ENCODE assay signal across 10 cellular contexts in the genomic region with DNA sequence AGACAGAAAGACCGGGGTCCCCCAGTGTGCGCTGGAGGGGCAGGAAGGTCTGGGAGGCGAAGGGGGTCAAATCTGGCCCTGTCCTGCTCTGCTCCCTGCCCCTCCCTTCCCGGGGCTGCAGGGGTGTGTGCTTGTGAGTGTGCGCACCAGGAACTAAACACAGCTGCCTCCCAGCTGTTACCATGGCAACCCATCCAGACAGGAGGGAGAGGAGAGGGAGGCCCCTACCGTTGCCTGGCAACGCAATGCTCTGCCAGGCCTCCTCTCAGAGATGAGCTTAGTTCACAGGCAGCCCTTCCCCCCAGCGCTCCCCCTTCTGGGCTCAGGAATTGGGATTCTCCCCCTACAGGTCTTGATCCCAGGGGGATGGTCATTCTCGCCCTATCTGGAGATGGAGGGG. TPM values are rescaled to one million over a fixed set of nuclear protein-coding genes. Genes with fewer than 3 reads are reported as not detected.
DNase-seq lines count a peak whose midpoint lies in the region; TF ChIP-seq lines count a peak whose summit lies in the region.
"Had no signal": no experiment of that assay in that cellular context is flagged by ENCODE, and none has a peak within 500 bp of the region (broad histone marks: within the 10 kb centered on the region; RNA-seq: fewer than 3 reads in every experiment).

No MANE protein-coding gene starts in this region.

- DNase-seq in mammary epithelial cell (peak; percentile 44), breast epithelium (ENCODE audit: low spot score in 2 of 2) (no peak), NCI-H1436 treated with DMSO at 0.1 percent for 48 hours (lab: John Stamatoyannopoulos, UW) (peak; percentile 89), SJCRH30 (peak; percentile 100), endodermal cell (peak; percentile 89), ovary (peak; percentile 67 to 79 (median 76)), AML-193 (lab: John Stamatoyannopoulos, UW) (no peak)
- DNase-seq in effector CD4-positive, alpha-beta T cell, result no peak

- BruUV-seq in mammary epithelial cell (replicated peaks; lab: Mats Ljungman, UMichigan), result no TSS peak

- TF ChIP-seq CTCF in mammary epithelial cell (conservative IDR thresholded peaks at IDR 0.05 in 1 of 2, IDR thresholded peaks at IDR 0.05 in 1 of 2; ENCODE audit: extremely low read depth in 1 of 2, insufficient read depth in 1 of 2, low read depth in 1 of 2, low read length in 2 of 2) (no peak), breast epithelium (IDR thresholded peaks at IDR 0.05) (no peak), endodermal cell (conservative IDR thresholded peaks at IDR 0.05) (no peak), ovary (IDR thresholded peaks at IDR 0.05) (no peak)

- H3K36me3 Mint-ChIP-seq in endodermal cell (ENCODE audit: low read depth), result peaks cover 21% of the 10 kb centered on the region
- H3K36me3 Mint-ChIP-seq: CD8-positive, alpha-beta memory T cell had no signal

- WGBS in mammary epithelial cell (ENCODE audit: low coverage, missing lambda C conversion rate), result 88% methylated on average over 6 of the region's 9 CpGs
- WGBS in endodermal cell (ENCODE audit: insufficient coverage in 1 of 2, insufficient read length in 1 of 2), 2 experiments, result 62% methylated on average over 9 of the region's 9 CpGs; no CpG with 5 or more reads in 1 of the 2 experiments
- WGBS in ovary, 3 donors, result 20 to 29% (median 28%) methylated on average over 9 of the region's 9 CpGs

- H3K9me3 Mint-ChIP-seq in endodermal cell, result no peaks in the 10 kb centered on the region
- H3K9me3 Mint-ChIP-seq: CD8-positive, alpha-beta memory T cell had no signal

- H3K4me1 Mint-ChIP-seq in endodermal cell, result peaks cover 12% of the 10 kb centered on the region

- H3K79me2 ChIP-seq in mammary epithelial cell (ENCODE audit: insufficient read depth, low read length), result no peaks in the 10 kb centered on the region

- H3K9ac ChIP-seq in mammary epithelial cell (ENCODE audit: insufficient read depth, low read length), result no peak overlapping the region
- H3K9ac ChIP-seq in endodermal cell (ENCODE audit: extremely low read depth, low read length, poor library complexity, severe bottlenecking), result no peak overlapping the region

- in situ Hi-C loops in mammary epithelial cell (cut with MboI; ENCODE audit: low sequenced_read_pairs in 2 of 2), result no loop called here

- H3K36me3 ChIP-seq in mammary epithelial cell (ENCODE audit: insufficient read depth, low read length), result no peaks in the 10 kb centered on the region
- no peaks in the 10 kb centered on the region for H3K36me3 ChIP-seq in breast epithelium
- H3K36me3 ChIP-seq in SJCRH30, result no peaks in the 10 kb centered on the region
- H3K36me3 ChIP-seq in endodermal cell (ENCODE audit: control insufficient read depth, insufficient read depth, low read length), result peaks cover 4% of the 10 kb centered on the region
- no peaks in the 10 kb centered on the region for H3K36me3 ChIP-seq in ovary

- no peaks in the 10 kb centered on the region for H4K20me1 ChIP-seq in mammary epithelial cell (ENCODE audit: insufficient read depth, low read length)

- H3K4me3 ChIP-seq in mammary epithelial cell (replicated peaks in 1 of 3; ENCODE audit: insufficient read depth in 1 of 3, low read depth in 2 of 3, low read length in 3 of 3), result no peak overlapping the region
- no peak overlapping the region for H3K4me3 ChIP-seq in breast epithelium
- H3K4me3 ChIP-seq in SJCRH30, result no peak overlapping the region
- no peak overlapping the region for H3K4me3 ChIP-seq in endodermal cell (ENCODE audit: low read length)
- H3K4me3 ChIP-seq in ovary, result no peak overlapping the region

- H3K4me1 ChIP-seq in mammary epithelial cell (ENCODE audit: insufficient read depth, low read length), result no peaks in the 10 kb centered on the region
- no peaks in the 10 kb centered on the region for H3K4me1 ChIP-seq in breast epithelium
- peaks cover 13% of the 10 kb centered on the region for H3K4me1 ChIP-seq in SJCRH30
- peaks cover 4% of the 10 kb centered on the region for H3K4me1 ChIP-seq in endodermal cell (ENCODE audit: control insufficient read depth, insufficient read depth, low read length)
- peaks cover 5% of the 10 kb centered on the region for H3K4me1 ChIP-seq in ovary (ENCODE audit: insufficient read depth)

- no peak overlapping the region for H3K4me2 ChIP-seq in mammary epithelial cell (ENCODE audit: insufficient read depth, low read depth, low read length)

- no peak overlapping the region for H3K4me3 Mint-ChIP-seq in endodermal cell
- H3K4me3 Mint-ChIP-seq: CD8-positive, alpha-beta memory T cell had no signal

- dilution Hi-C loops in mammary epithelial cell (cut with HindIII; ENCODE audit: low sequenced_read_pairs), result no loop called here

- intact Hi-C loops in mammary epithelial cell (cut with micrococcal nuclease), result no loop called here
- intact Hi-C loops in breast epithelium (cut with DNase I; ENCODE audit: low total_unique reads), result no loop called here
- intact Hi-C loops in ovary (cut with DNase I), result no loop called here

- no peak overlapping the region for H3K27ac Mint-ChIP-seq in endodermal cell

- H3K27me3 ChIP-seq in mammary epithelial cell (ENCODE audit: insufficient read depth, low read length) (no peaks in the 10 kb centered on the region), breast epithelium (no peaks in the 10 kb centered on the region), SJCRH30 (peaks cover 8% of the 10 kb centered on the region; the same call in 1 of the 2 replicates), endodermal cell (ENCODE audit: control insufficient read depth, insufficient read depth, low read length, poor library complexity, severe bottlenecking) (no peaks in the 10 kb centered on the region), ovary (no peaks in the 10 kb centered on the region)

- CTCF ChIA-PET in mammary epithelial cell (lab: Charles Lee; ENCODE audit: low non-redundant PET), result no interaction called here

- TF ChIP-seq POLR2A in breast epithelium (IDR thresholded peaks at IDR 0.05) (no peak), ovary (IDR thresholded peaks at IDR 0.05) (no peak)

- H2AFZ ChIP-seq in mammary epithelial cell (ENCODE audit: low read depth, low read length), result no peak overlapping the region

- H3K27me3 Mint-ChIP-seq in endodermal cell (ENCODE audit: insufficient read depth), result peaks cover 19% of the 10 kb centered on the region

- no peak for TF ChIP-seq EP300 in ovary (IDR thresholded peaks at IDR 0.05)

- H3K27ac ChIP-seq in mammary epithelial cell (ENCODE audit: insufficient read depth, low read depth, low read length), result no peak overlapping the region
- no peak overlapping the region for H3K27ac ChIP-seq in breast epithelium
- no peak overlapping the region for H3K27ac ChIP-seq in SJCRH30
- peak overlapping the region; percentile 75 for H3K27ac ChIP-seq in endodermal cell (ENCODE audit: low read depth, low read length)
- no peak overlapping the region for H3K27ac ChIP-seq in ovary

- no peaks in the 10 kb centered on the region for H3K9me3 ChIP-seq in mammary epithelial cell (replicated peaks; ENCODE audit: insufficient read depth, low read length)
- H3K9me3 ChIP-seq in breast epithelium, result no peaks in the 10 kb centered on the region
- no peaks in the 10 kb centered on the region for H3K9me3 ChIP-seq in SJCRH30 (replicated peaks)
- H3K9me3 ChIP-seq in endodermal cell (ENCODE audit: control insufficient read depth, low read length), result no peaks in the 10 kb centered on the region
- H3K9me3 ChIP-seq in ovary, result no peaks in the 10 kb centered on the region

RNA-seq across cellular contexts. Expression of gene NYAP1, which starts 6.1 kb away (rescaled TPM):
- under 1 TPM; 0.33 to 0.80 TPM for total RNA-seq in mammary epithelial cell
- 0.09 TPM for polyA plus RNA-seq in mammary epithelial cell
- not detected for polyA minus RNA-seq in mammary epithelial cell
- under 1 TPM; 0.48 to 0.66 (median 0.59) TPM for total RNA-seq in breast epithelium
- 0.49 and 0.56 TPM in 2 replicates for total RNA-seq in SJCRH30 (2014; rRNA removed; shearing (Covaris generic))
- total RNA-seq in endodermal cell, result 1 to 10 TPM; 7.9 to 9.3 TPM
- polyA plus RNA-seq in endodermal cell (2013, experiment 1 of 2), result 10.5 TPM
- polyA plus RNA-seq in endodermal cell (2013, experiment 2 of 2), result 11.1 TPM
- total RNA-seq in ovary, result 10 to 100 TPM in 1 of 7 donors, 1 to 10 TPM in 6; 3.8 to 10.1 (median 8.5) TPM
- polyA plus RNA-seq in ovary, result 1 to 10 TPM in 1 of 2 donors, under 1 TPM in 1; 0.28 to 4.8 TPM
- polyA plus RNA-seq: CD8-positive, alpha-beta memory T cell had no signal

RNA-seq across cellular contexts. Expression of gene TSC22D4, which starts 10.8 kb away (rescaled TPM):
- 10 to 100 TPM; 12.0 to 35.2 TPM for total RNA-seq in mammary epithelial cell
- 20.6 TPM for polyA plus RNA-seq in mammary epithelial cell
- 14.0 TPM for polyA minus RNA-seq in mammary epithelial cell
- 10 to 100 TPM; 17.0 to 23.7 (median 19.7) TPM for total RNA-seq in breast epithelium
- 13.7 and 14.7 TPM in 2 replicates for total RNA-seq in SJCRH30 (2014; rRNA removed; shearing (Covaris generic))
- total RNA-seq in endodermal cell, result 10 to 100 TPM; 30.9 to 35.2 TPM
- 23.5 TPM for polyA plus RNA-seq in endodermal cell (2013, experiment 1 of 2)
- 25.1 TPM for polyA plus RNA-seq in endodermal cell (2013, experiment 2 of 2)
- total RNA-seq in ovary, result 10 to 100 TPM; 19.8 to 57.3 (median 47.5) TPM
- polyA plus RNA-seq in ovary, result 10 to 100 TPM in 1 of 2 donors, 1 to 10 TPM in 1; 6.5 to 40.4 TPM

RNA-seq across cellular contexts. Expression of gene SPACDR, which starts 25.8 kb away (rescaled TPM):
- total RNA-seq in mammary epithelial cell (under 1 TPM in 1 of 2 donors, not detected in 1; 0.59 TPM), breast epithelium (not detected), endodermal cell (1 to 10 TPM; 1.3 to 1.5 TPM), ovary (1 to 10 TPM in 2 of 7 donors, under 1 TPM in 4, not detected in 1; 0.45 to 3.0 (median 0.87) TPM)
- polyA plus RNA-seq in mammary epithelial cell (0.33 TPM), ovary (under 1 TPM; 0.25 to 0.71 TPM)
- not detected for polyA minus RNA-seq in mammary epithelial cell
- not detected in 2 replicates for total RNA-seq in SJCRH30 (2014; rRNA removed; shearing (Covaris generic))
- 1.4 TPM for polyA plus RNA-seq in endodermal cell (2013, experiment 1 of 2)
- polyA plus RNA-seq in endodermal cell (2013, experiment 2 of 2), result 0.83 TPM
- total RNA-seq: skeletal muscle tissue had no signal

RNA-seq across cellular contexts. Expression of gene AGFG2, which starts 49.2 kb away (rescaled TPM):
- total RNA-seq in mammary epithelial cell, result 10 to 100 TPM in 1 of 2 donors, 1 to 10 TPM in 1; 8.0 to 10.9 TPM
- polyA plus RNA-seq in mammary epithelial cell, result 4.0 TPM
- polyA minus RNA-seq in mammary epithelial cell, result 11.4 TPM
- 10 to 100 TPM; 12.2 to 24.7 (median 18.7) TPM for total RNA-seq in breast epithelium
- total RNA-seq in SJCRH30 (2014; rRNA removed; shearing (Covaris generic)), result 7.2 and 9.0 TPM in 2 replicates
- total RNA-seq in endodermal cell, result 10 to 100 TPM in 1 of 2 donors, 1 to 10 TPM in 1; 8.5 to 28.9 TPM
- 6.1 TPM for polyA plus RNA-seq in endodermal cell (2013, experiment 1 of 2)
- 11.2 TPM for polyA plus RNA-seq in endodermal cell (2013, experiment 2 of 2)
- total RNA-seq in ovary, result 100 to 1,000 TPM in 1 of 7 donors, 10 to 100 TPM in 6; 44.7 to 115 (median 61.5) TPM
- 10 to 100 TPM; 10.0 to 55.9 TPM for polyA plus RNA-seq in ovary

RNA-seq across cellular contexts. Expression of gene PPP1R35, which starts 53.5 kb away (rescaled TPM):
- total RNA-seq in mammary epithelial cell, result 10 to 100 TPM; 13.8 to 36.3 TPM
- polyA plus RNA-seq in mammary epithelial cell, result 20.3 TPM
- 19.4 TPM for polyA minus RNA-seq in mammary epithelial cell
- 10 to 100 TPM; 14.1 to 42.6 (median 32.6) TPM for total RNA-seq in breast epithelium
- 11.2 and 11.7 TPM in 2 replicates for total RNA-seq in SJCRH30 (2014; rRNA removed; shearing (Covaris generic))
- total RNA-seq in endodermal cell, result 10 to 100 TPM; 43.8 to 65.6 TPM
- polyA plus RNA-seq in endodermal cell (2013, experiment 1 of 2), result 46.4 TPM
- 47.1 TPM for polyA plus RNA-seq in endodermal cell (2013, experiment 2 of 2)
- 10 to 100 TPM; 31.8 to 48.5 (median 39.1) TPM for total RNA-seq in ovary
- 10 to 100 TPM in 1 of 2 donors, 1 to 10 TPM in 1; 2.7 to 39.8 TPM for polyA plus RNA-seq in ovary

Comparison
In these comparisons a context has a peak if more than half of its experiments do, and no peak if none do; other contexts are left out.
1. DNase-seq: peak in mammary epithelial cell (single experiment), NCI-H1436 treated with DMSO at 0.1 percent for 48 hours (single experiment), SJCRH30 (2 of 2), endodermal cell (single experiment) and ovary (5 of 5); none in breast epithelium (0 of 2), effector CD4-positive, alpha-beta T cell (single experiment) and AML-193 (0 of 2).